ENCODE assay signal across 17 cellular contexts in the genomic region with DNA sequence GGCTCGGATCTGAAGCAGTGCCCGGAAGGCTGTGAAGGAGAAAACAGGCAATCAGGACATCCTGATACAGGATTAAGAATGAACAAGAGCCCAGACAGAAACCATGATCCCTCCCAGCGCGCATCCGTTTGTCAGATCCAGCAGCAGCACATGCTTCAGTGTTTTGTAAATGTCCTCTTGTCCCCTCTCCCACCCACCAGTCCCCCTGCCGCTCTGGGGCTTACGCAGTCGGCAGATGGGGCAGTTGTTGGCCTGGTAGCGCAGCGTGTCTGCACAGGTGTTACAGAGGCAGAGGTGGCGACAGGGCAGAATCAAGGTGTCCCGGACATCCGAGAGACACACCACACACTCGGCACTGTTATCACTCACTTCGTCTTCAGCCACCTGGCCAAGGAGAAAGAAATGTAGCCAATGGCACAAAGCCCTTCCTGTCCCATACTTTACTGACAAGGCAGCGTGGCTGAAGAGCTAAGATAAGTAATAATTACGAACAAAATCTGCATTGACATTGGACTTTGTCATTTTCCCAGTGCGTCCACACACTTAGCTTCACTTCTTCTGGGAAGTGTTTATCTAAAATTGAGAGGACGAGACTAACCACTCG. TPM values are rescaled to one million over a fixed set of nuclear protein-coding genes. Genes with fewer than 3 reads are reported as not detected.
"Had no signal": no experiment of that assay in that cellular context is flagged by ENCODE, and none has a peak within 500 bp of the region (broad histone marks: within the 10 kb centered on the region; RNA-seq: fewer than 3 reads in every experiment).

No MANE protein-coding gene starts in this region.

- ATAC-seq: activated CD8-positive, alpha-beta T cell treated with anti-CD3 and anti-CD28 coated beads, Interleukin-2, amount 10 ng/mL, durations not matched to agents 7 days and 5 days; naive thymus-derived CD8-positive, alpha-beta T cell had no signal

- H3K36me3 ChIP-seq: colonic mucosa had no signal

- H3K27ac Mint-ChIP-seq: activated CD8-positive, alpha-beta T cell treated with anti-CD3 and anti-CD28 coated beads, Interleukin-2, amount 10 ng/mL, durations not matched to agents 7 days and 5 days; activated naive CD8-positive, alpha-beta T cell; stimulated activated naive CD8-positive, alpha-beta T cell treated with anti-CD3 and anti-CD28 coated beads, Interleukin-15, Interleukin-2, amounts not matched to agents 100 ng/mL and 50 ng/mL, for 24 hours; T-helper 2 cell treated with Interferon-gamma antibody and Interleukin-4, amounts not matched to agents 5 μg/mL and 100 μg/mL, for 36 hours had no signal

- DNase-seq: activated CD8-positive, alpha-beta memory T cell treated with anti-CD3 and anti-CD28 coated beads, Interleukin-2, amount 50 U/mL, for 4 hours; activated CD8-positive, alpha-beta T cell treated with anti-CD3 and anti-CD28 coated beads, Interleukin-2, amount 10 ng/mL, durations not matched to agents 7 days and 5 days; activated gamma-delta T cell treated with Interleukin-2 at 50 U/mL for 16 hours; amniotic stem cell; caudate nucleus; colonic mucosa; kidney; left ventricle myocardium inferior; naive thymus-derived CD8-positive, alpha-beta T cell; spleen; SW 1271 had no signal

- H3K9me3 Mint-ChIP-seq: naive thymus-derived CD8-positive, alpha-beta T cell; stimulated activated naive CD8-positive, alpha-beta T cell treated with anti-CD3 and anti-CD28 coated beads, Interleukin-15, Interleukin-2, amounts not matched to agents 100 ng/mL and 50 ng/mL, for 24 hours; T-helper 2 cell treated with Interferon-gamma antibody and Interleukin-4, amounts not matched to agents 5 μg/mL and 100 μg/mL, for 36 hours had no signal

- H3K9me3 ChIP-seq: colonic mucosa, esophagus muscularis mucosa, left ventricle myocardium inferior, spleen had no signal

- H3K27me3 ChIP-seq: colonic mucosa, esophagus muscularis mucosa, spleen had no signal

- H3K4me1 ChIP-seq: colonic mucosa, esophagus muscularis mucosa, left ventricle myocardium inferior, spleen had no signal

- H3K4me3 Mint-ChIP-seq: activated CD8-positive, alpha-beta T cell treated with anti-CD3 and anti-CD28 coated beads, Interleukin-2, amount 10 ng/mL, durations not matched to agents 7 days and 5 days; activated naive CD8-positive, alpha-beta T cell; naive thymus-derived CD8-positive, alpha-beta T cell; stimulated activated naive CD8-positive, alpha-beta T cell treated with anti-CD3 and anti-CD28 coated beads, Interleukin-15, Interleukin-2, amounts not matched to agents 100 ng/mL and 50 ng/mL, for 24 hours; T-helper 2 cell treated with Interferon-gamma antibody and Interleukin-4, amounts not matched to agents 5 μg/mL and 100 μg/mL, for 36 hours had no signal

- H3K27me3 Mint-ChIP-seq: activated naive CD8-positive, alpha-beta T cell; naive thymus-derived CD8-positive, alpha-beta T cell; stimulated activated naive CD8-positive, alpha-beta T cell treated with anti-CD3 and anti-CD28 coated beads, Interleukin-15, Interleukin-2, amounts not matched to agents 100 ng/mL and 50 ng/mL, for 24 hours had no signal

- H3K27ac ChIP-seq: colonic mucosa, esophagus muscularis mucosa, left ventricle myocardium inferior, spleen had no signal

- H3K4me3 ChIP-seq: colonic mucosa, esophagus muscularis mucosa, left ventricle myocardium inferior, spleen had no signal

RNA-seq across cellular contexts. Expression of a gene that starts 20.7 kb away (rescaled TPM):
- total RNA-seq: left ventricle myocardium inferior, mucosa of gallbladder, pulmonary artery endothelial cell had no signal
